In genomic region chr9:98488578-98489312, GRCh38 we compare ENCODE assay signal across 12 cellular contexts.
DNase-seq lines count a peak whose midpoint lies in the region; ATAC-seq, FAIRE-seq and TF ChIP-seq lines count a peak whose summit lies in the region.
"Had no signal": no experiment of that assay in that cellular context is flagged by ENCODE, and none has a peak within 500 bp of the region (broad histone marks: within the 10 kb centered on the region; RNA-seq: fewer than 3 reads in every experiment).

No MANE protein-coding gene starts in this region.

- H3K9me3 Mint-ChIP-seq in MCF 10A (ENCODE audit: unreplicated experiment) (peaks cover 6% of the 10 kb centered on the region), progenitor cell of endocrine pancreas (ENCODE audit: low read depth) (peaks cover 6% of the 10 kb centered on the region)

- H3K4me1 ChIP-seq in breast epithelium (no peaks in the 10 kb centered on the region), foreskin keratinocyte (no peaks in the 10 kb centered on the region)

- BruUV-seq in MCF 10A (replicated peaks; lab: Mats Ljungman, UMichigan) = no TSS peak

- TF ChIP-seq CTCF in MCF 10A (IDR thresholded peaks at IDR 0.05; ENCODE audit: unreplicated experiment) (no peak), breast epithelium (IDR thresholded peaks at IDR 0.05) (no peak), foreskin keratinocyte (conservative IDR thresholded peaks at IDR 0.05) (no peak), progenitor cell of endocrine pancreas (IDR thresholded peaks at IDR 0.05; ENCODE audit: unreplicated experiment) (no peak)

- FAIRE-seq in urothelium cell line (lab: Jason Lieb, UNC) = no peak
- FAIRE-seq: islet of Langerhans had no signal

- H3K27me3 ChIP-seq in breast epithelium = peaks cover 0 to 12% of the 10 kb centered on the region in 2 donors
- H3K27me3 ChIP-seq in foreskin keratinocyte = no peaks in the 10 kb centered on the region

- H3K4me1 Mint-ChIP-seq in MCF 10A (ENCODE audit: insufficient read depth, unreplicated experiment) = peaks cover 23% of the 10 kb centered on the region
- H3K4me1 Mint-ChIP-seq in progenitor cell of endocrine pancreas (ENCODE audit: low read depth) = peaks cover 11% of the 10 kb centered on the region
- H3K4me1 Mint-ChIP-seq: activated B cell treated with CpG ODN at 0.5 μM for 24 hours had no signal

- H3K36me3 ChIP-seq in breast epithelium = no peaks in the 10 kb centered on the region

- TF ChIP-seq POLR2A in breast epithelium (IDR thresholded peaks at IDR 0.05) = no peak

- DNase-seq in MCF 10A (ENCODE audit: unreplicated experiment) = peak; percentile 45
- DNase-seq in breast epithelium (ENCODE audit: low spot score in 2 of 2) = no peak
- peak; percentile 23 for DNase-seq in SW480 (ENCODE audit: low spot score)
- peak; percentile 74 to 89 for DNase-seq in foreskin keratinocyte
- peak; percentile 82 for DNase-seq in urothelium cell line (ENCODE audit: low spot score)
- no peak for DNase-seq in progenitor cell of endocrine pancreas (ENCODE audit: low spot score, unreplicated experiment)
- no peak for DNase-seq in GM19240 (ENCODE audit: insufficient read length, low spot score)
- no peak for DNase-seq in activated CD4-positive, alpha-beta T cell treated with anti-CD3 and anti-CD28 coated beads, Interleukin-2, amount 50 U/mL, for 48 hours
- DNase-seq: activated B cell treated with CpG ODN at 0.5 μM for 24 hours; activated gamma-delta T cell; effector memory CD4-positive, alpha-beta T cell had no signal

- H3K27ac ChIP-seq in breast epithelium (no peak overlapping the region), foreskin keratinocyte (no peak overlapping the region)

- H3K4me3 ChIP-seq in breast epithelium = no peak overlapping the region

- H3K27ac Mint-ChIP-seq in MCF 10A (ENCODE audit: low read depth, unreplicated experiment) (no peak overlapping the region), progenitor cell of endocrine pancreas (no peak overlapping the region)
- H3K27ac Mint-ChIP-seq: activated B cell treated with CpG ODN at 0.5 μM for 24 hours had no signal

- H3K36me3 Mint-ChIP-seq in MCF 10A (ENCODE audit: insufficient read depth, unreplicated experiment) (no peaks in the 10 kb centered on the region), progenitor cell of endocrine pancreas (ENCODE audit: insufficient read depth) (no peaks in the 10 kb centered on the region)

- peaks cover 0 to 5% of the 10 kb centered on the region in 2 donors for H3K9me3 ChIP-seq in breast epithelium

- peak; percentile 87 for ATAC-seq in foreskin keratinocyte

- intact Hi-C loops in MCF 10A (cut with micrococcal nuclease) = no loop called here
- intact Hi-C loops in breast epithelium (cut with DNase I; ENCODE audit: low total_unique reads) = no loop called here

- CTCF ChIA-PET in MCF 10A (lab: Yijun Ruan, JAX) = interaction anchor here (0.6 to 1.3 kb wide), 3 partner anchors 176 to 287 kb away, joined by 3 to 4 read pairs (median 4); no protein-coding TSS in a partner anchor

- POLR2A ChIA-PET in MCF 10A (lab: Yijun Ruan, JAX) = interaction anchor here (0.6 kb wide), 1 partner anchor 850 kb away, joined by 3 read pairs; no protein-coding TSS in a partner anchor

- no peak overlapping the region for H3K4me3 Mint-ChIP-seq in MCF 10A (ENCODE audit: unreplicated experiment)
- H3K4me3 Mint-ChIP-seq in progenitor cell of endocrine pancreas (ENCODE audit: low read depth) = no peak overlapping the region
- H3K4me3 Mint-ChIP-seq: activated B cell treated with CpG ODN at 0.5 μM for 24 hours had no signal

- H3K27me3 Mint-ChIP-seq in MCF 10A (ENCODE audit: insufficient read depth, unreplicated experiment) (no peaks in the 10 kb centered on the region), progenitor cell of endocrine pancreas (peaks cover 6% of the 10 kb centered on the region)

Comparison
In these comparisons a context has a peak if more than half of its experiments do, and no peak if none do; other contexts are left out.
1. DNase-seq: peak in MCF 10A (single experiment), SW480 (single experiment), foreskin keratinocyte (2 of 2) and urothelium cell line (single experiment); none in breast epithelium (0 of 2), progenitor cell of endocrine pancreas (single experiment), GM19240 (single experiment) and activated CD4-positive, alpha-beta T cell treated with anti-CD3 and anti-CD28 coated beads, Interleukin-2, amount 50 U/mL, for 48 hours (0 of 2).